16 cellular contexts compared by ENCODE assay signal in the genomic region with DNA sequence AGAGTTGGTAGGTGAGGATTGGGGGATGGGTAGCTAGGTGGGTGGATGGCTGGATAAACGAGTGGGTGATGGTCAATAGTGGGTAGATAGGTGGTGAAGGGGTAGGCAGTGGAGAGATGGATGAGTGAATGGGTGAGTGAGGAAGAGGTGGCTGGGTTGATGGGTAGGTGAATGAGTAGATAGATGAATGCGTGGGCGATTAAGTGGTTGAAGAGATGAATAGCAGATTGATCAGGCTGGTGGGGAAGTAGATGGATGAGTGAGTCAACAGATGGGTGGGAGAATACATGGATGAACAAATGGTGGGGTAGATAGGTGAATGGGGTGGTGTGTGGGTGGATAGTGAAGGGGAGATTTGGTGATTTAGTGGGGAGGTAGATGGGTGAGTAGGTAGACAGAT. TPM values are rescaled to one million over a fixed set of nuclear protein-coding genes. Genes with fewer than 3 reads are reported as not detected.
DNase-seq lines count a peak whose midpoint lies in the region; ATAC-seq and TF ChIP-seq lines count a peak whose summit lies in the region.
"Had no signal": no experiment of that assay in that cellular context is flagged by ENCODE, and none has a peak within 500 bp of the region (broad histone marks: within the 10 kb centered on the region; RNA-seq: fewer than 3 reads in every experiment).

No MANE protein-coding gene starts in this region.

- peak overlapping the region; percentile 95 for H3K27ac Mint-ChIP-seq in CD4-positive, alpha-beta T cell
- H3K27ac Mint-ChIP-seq in activated B cell treated with CpG ODN at 0.5 μM for 24 hours (peak overlapping the region; percentile 90), naive B cell (peak overlapping the region; percentile 61 to 98 (median 92)), Caco-2 (ENCODE audit: unreplicated experiment) (no peak overlapping the region)
- H3K27ac Mint-ChIP-seq: H9 had no signal

- H3K4me3 Mint-ChIP-seq in CD4-positive, alpha-beta T cell = no peak overlapping the region
- H3K4me3 Mint-ChIP-seq in activated B cell treated with CpG ODN at 0.5 μM for 24 hours (no peak overlapping the region), naive B cell (peak overlapping the region in 2 of 8 donors; percentile 40 to 87), Caco-2 (ENCODE audit: unreplicated experiment) (no peak overlapping the region)
- H3K4me3 Mint-ChIP-seq: CD14-positive monocyte, H9 had no signal

- ATAC-seq in activated CD4-positive, CD25-positive, alpha-beta regulatory T cell treated with anti-CD3 and anti-CD28 coated beads, Interleukin-2, amount 50 U/mL, for 24 hours = peak; percentile 60 to 71
- ATAC-seq in CD4-positive, alpha-beta T cell (ENCODE audit: poor library complexity) = no peak
- ATAC-seq in activated B cell treated with CpG ODN at 0.5 μM for 24 hours (ENCODE audit: low read depth) = no peak
- ATAC-seq in naive B cell (ENCODE audit: low read depth in 2 of 2) = no peak
- no peak for ATAC-seq in GM18909 (IDR thresholded peaks at IDR 0.05; ENCODE audit: poor library complexity, unreplicated experiment)
- ATAC-seq: pancreas had no signal

- no TSS peak for BruUV-seq in Caco-2 (replicated peaks; lab: Mats Ljungman, UMichigan)

- no peak for TF ChIP-seq CTCF in CD4-positive, alpha-beta T cell (IDR thresholded peaks at IDR 0.05)
- no peak for TF ChIP-seq CTCF in activated B cell treated with CpG ODN at 0.5 μM for 24 hours (IDR thresholded peaks at IDR 0.05)
- TF ChIP-seq CTCF in Caco-2 (IDR thresholded peaks at IDR 0.05; ENCODE audit: insufficient read depth in 1 of 2, low read depth in 1 of 2, low read length in 1 of 2, severe bottlenecking in 1 of 2, unreplicated experiment in 1 of 2) = no peak

- H3K9me3 Mint-ChIP-seq in CD4-positive, alpha-beta T cell = no peaks in the 10 kb centered on the region
- H3K9me3 Mint-ChIP-seq in activated B cell treated with CpG ODN at 0.5 μM for 24 hours (no peaks in the 10 kb centered on the region), naive B cell (no peaks in the 10 kb centered on the region), Caco-2 (ENCODE audit: unreplicated experiment) (no peaks in the 10 kb centered on the region)
- H3K9me3 Mint-ChIP-seq: CD14-positive monocyte, H9 had no signal

- H3K27ac ChIP-seq in CD4-positive, alpha-beta T cell (ENCODE audit: low read depth, low read length) = peak overlapping the region; percentile 80
- H3K27ac ChIP-seq: pancreas had no signal

- POLR2A ChIA-PET in CD4-positive, alpha-beta T cell (lab: Charles Lee) = interaction anchor here (0.6 to 5.2 kb wide), 7 partner anchors 8 to 62 kb away, joined by 3 to 102 read pairs (median 18); a partner anchor contains a TSS
- POLR2A ChIA-PET in activated B cell treated with CpG ODN at 0.5 μM for 24 hours (lab: Charles Lee) (interaction anchor here (0.8 to 2.7 kb wide), 4 partner anchors 18 to 53 kb away, joined by 5 to 21 read pairs (median 8); a partner anchor contains a TSS), Caco-2 (lab: Charles Lee) (no interaction called here)

- peaks cover 44% of the 10 kb centered on the region for H3K4me1 ChIP-seq in Caco-2
- H3K4me1 ChIP-seq: pancreas had no signal

- CTCF ChIA-PET in CD4-positive, alpha-beta T cell (lab: Charles Lee) = interaction anchor here (2.7 to 4.1 kb wide), 2 partner anchors 23 to 62 kb away, joined by 12 to 18 read pairs; no protein-coding TSS in a partner anchor
- CTCF ChIA-PET in activated B cell treated with CpG ODN at 0.5 μM for 24 hours (lab: Charles Lee) (interaction anchor here (1.2 to 1.6 kb wide), 2 partner anchors 14 to 55 kb away, joined by 3 to 5 read pairs; no protein-coding TSS in a partner anchor), Caco-2 (lab: Charles Lee) (interaction anchor here (0.5 to 2.0 kb wide), 2 partner anchors 23 to 51 kb away, joined by 3 to 6 read pairs; a partner anchor contains a TSS)

- no peak overlapping the region for H3K4me3 ChIP-seq in Caco-2 (ENCODE audit: low read depth, low read length)
- H3K4me3 ChIP-seq: pancreas had no signal

- peaks cover 66% of the 10 kb centered on the region for H3K36me3 Mint-ChIP-seq in CD4-positive, alpha-beta T cell (ENCODE audit: low read depth)
- H3K36me3 Mint-ChIP-seq in activated B cell treated with CpG ODN at 0.5 μM for 24 hours (ENCODE audit: low read depth) (peaks cover 84% of the 10 kb centered on the region), naive B cell (peaks cover 11 to 37% of the 10 kb centered on the region in 2 donors), Caco-2 (ENCODE audit: insufficient read depth, unreplicated experiment) (peaks cover 24% of the 10 kb centered on the region)

- DNase-seq in activated CD4-positive, CD25-positive, alpha-beta regulatory T cell (lab: John Stamatoyannopoulos, UW) = no peak
- no peak for DNase-seq in CD4-positive, alpha-beta T cell
- DNase-seq in activated B cell treated with CpG ODN at 0.5 μM for 24 hours (no peak), naive B cell (no peak), Caco-2 (no peak), NCI-H1417 treated with DMSO at 0.1 percent for 48 hours (lab: John Stamatoyannopoulos, UW) (no peak)
- DNase-seq: activated CD8-positive, alpha-beta memory T cell treated with anti-CD3 and anti-CD28 coated beads, Interleukin-2, amount 50 U/mL, for 4 hours; DND-41; glutamatergic neuron; H9; NCI-H146; pancreas; trophoblast cell had no signal

- intact Hi-C loops in CD4-positive, alpha-beta T cell (cut with DNase I, micrococcal nuclease) = no loop called here
- intact Hi-C loops in activated B cell treated with CpG ODN at 0.5 μM for 24 hours (cut with micrococcal nuclease) = loop anchor here (2.0 kb wide), 1 partner anchor 51 kb away; a partner anchor contains a TSS
- intact Hi-C loops in Caco-2 (cut with micrococcal nuclease; ENCODE audit: unreplicated experiment) = no loop called here

- peaks cover 78% of the 10 kb centered on the region for H3K4me1 Mint-ChIP-seq in CD4-positive, alpha-beta T cell (ENCODE audit: low read depth)
- H3K4me1 Mint-ChIP-seq in activated B cell treated with CpG ODN at 0.5 μM for 24 hours = peaks cover 48% of the 10 kb centered on the region
- H3K4me1 Mint-ChIP-seq in naive B cell = peaks cover 51 to 58% (median 53%) of the 10 kb centered on the region in 3 donors
- H3K4me1 Mint-ChIP-seq in Caco-2 (ENCODE audit: low read depth, unreplicated experiment) = peaks cover 24% of the 10 kb centered on the region

- H3K27me3 Mint-ChIP-seq in CD4-positive, alpha-beta T cell = no peaks in the 10 kb centered on the region
- H3K27me3 Mint-ChIP-seq in activated B cell treated with CpG ODN at 0.5 μM for 24 hours (no peaks in the 10 kb centered on the region), naive B cell (no peaks in the 10 kb centered on the region), Caco-2 (ENCODE audit: insufficient read depth, unreplicated experiment) (no peaks in the 10 kb centered on the region)

- no peaks in the 10 kb centered on the region for H3K27me3 ChIP-seq in CD4-positive, alpha-beta T cell (ENCODE audit: control insufficient read depth, insufficient read depth, low read length)
- no peaks in the 10 kb centered on the region for H3K27me3 ChIP-seq in Caco-2 (replicated peaks; ENCODE audit: control insufficient read depth, insufficient read depth, low read length)
- H3K27me3 ChIP-seq: pancreas had no signal

- no peaks in the 10 kb centered on the region for H3K36me3 ChIP-seq in Caco-2 (ENCODE audit: control insufficient read depth, insufficient read depth, low read length)
- H3K36me3 ChIP-seq: pancreas had no signal

- H3K9me3 ChIP-seq in CD4-positive, alpha-beta T cell (ENCODE audit: control insufficient read depth, low read length) = no peaks in the 10 kb centered on the region
- no peaks in the 10 kb centered on the region for H3K9me3 ChIP-seq in Caco-2
- H3K9me3 ChIP-seq: pancreas had no signal

RNA-seq across cellular contexts. Expression of a gene that starts 51.1 kb away (rescaled TPM):
- total RNA-seq in CD4-positive, alpha-beta T cell = 10 to 100 TPM; 29.4 to 31.4 TPM
- total RNA-seq in activated B cell treated with CpG ODN at 0.5 μM for 24 hours = 95.6 and 104 TPM in 2 replicates
- polyA plus RNA-seq in naive B cell (ENCODE audit: low read depth in 6 of 6) = 1 to 10 TPM in 5 of 6 donors, under 1 TPM in 1; 0.71 to 9.4 (median 5.3) TPM
- total RNA-seq in Caco-2 (2022) = 19.4 and 21.2 TPM in 2 replicates

Comparison
In these comparisons a context has a peak if more than half of its experiments do, and no peak if none do; other contexts are left out.
1. ATAC-seq: peak in activated CD4-positive, CD25-positive, alpha-beta regulatory T cell treated with anti-CD3 and anti-CD28 coated beads, Interleukin-2, amount 50 U/mL, for 24 hours (2 of 2); none in CD4-positive, alpha-beta T cell (single experiment), activated B cell treated with CpG ODN at 0.5 μM for 24 hours (single experiment), naive B cell (0 of 2) and GM18909 (single experiment).